1 cellular context compared by ENCODE assay signal in the genomic region with DNA sequence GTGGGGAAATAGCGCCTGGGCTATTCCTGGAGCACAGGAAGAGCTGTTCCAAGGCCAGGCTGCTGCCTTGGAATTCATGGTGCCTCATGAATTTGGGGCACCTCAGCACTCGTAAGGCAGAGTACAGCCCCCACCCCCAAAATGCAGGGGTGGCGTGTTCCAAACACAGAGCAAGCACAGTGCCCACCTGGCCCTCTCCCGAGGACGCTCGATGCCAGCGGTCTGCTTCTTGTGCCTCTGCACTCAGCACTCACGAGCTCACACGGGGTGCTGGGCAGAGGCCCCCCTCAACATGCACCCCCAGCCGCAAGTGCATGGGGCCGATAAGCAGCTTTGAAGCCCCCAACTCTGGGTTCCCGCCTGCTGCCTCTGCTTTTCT.
TF ChIP-seq lines count a peak whose summit lies in the region.

No MANE protein-coding gene starts in this region.

TF ChIP-seq in IMR-90, 13 proteins besides CTCF, POLR2A, EP300 and RAD21:
- TF ChIP-seq RCOR1 (IDR thresholded peaks at IDR 0.05; ENCODE audit: insufficient replicate concordance, low read length) = no peak
- no peak for TF ChIP-seq NFE2L2 (IDR thresholded peaks at IDR 0.05; ENCODE audit: low read depth, low read length)
- no peak for TF ChIP-seq BHLHE40 (IDR thresholded peaks at IDR 0.05; ENCODE audit: low read depth, low read length)
- no peak for TF ChIP-seq MXI1 (IDR thresholded peaks at IDR 0.05; ENCODE audit: borderline replicate concordance, low read depth, low read length)
- no peak for TF ChIP-seq CHD1 (IDR thresholded peaks at IDR 0.05; ENCODE audit: low read depth, low read length)
- TF ChIP-seq, protein P1, sequence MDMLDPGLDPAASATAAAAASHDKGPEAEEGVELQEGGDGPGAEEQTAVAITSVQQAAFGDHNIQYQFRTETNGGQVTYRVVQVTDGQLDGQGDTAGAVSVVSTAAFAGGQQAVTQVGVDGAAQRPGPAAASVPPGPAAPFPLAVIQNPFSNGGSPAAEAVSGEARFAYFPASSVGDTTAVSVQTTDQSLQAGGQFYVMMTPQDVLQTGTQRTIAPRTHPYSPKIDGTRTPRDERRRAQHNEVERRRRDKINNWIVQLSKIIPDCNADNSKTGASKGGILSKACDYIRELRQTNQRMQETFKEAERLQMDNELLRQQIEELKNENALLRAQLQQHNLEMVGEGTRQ (IDR thresholded peaks at IDR 0.05; ENCODE audit: low read depth, low read length) = no peak
- TF ChIP-seq SMC3 (IDR thresholded peaks at IDR 0.05; ENCODE audit: low read depth, low read length) = no peak
- TF ChIP-seq, protein P2, sequence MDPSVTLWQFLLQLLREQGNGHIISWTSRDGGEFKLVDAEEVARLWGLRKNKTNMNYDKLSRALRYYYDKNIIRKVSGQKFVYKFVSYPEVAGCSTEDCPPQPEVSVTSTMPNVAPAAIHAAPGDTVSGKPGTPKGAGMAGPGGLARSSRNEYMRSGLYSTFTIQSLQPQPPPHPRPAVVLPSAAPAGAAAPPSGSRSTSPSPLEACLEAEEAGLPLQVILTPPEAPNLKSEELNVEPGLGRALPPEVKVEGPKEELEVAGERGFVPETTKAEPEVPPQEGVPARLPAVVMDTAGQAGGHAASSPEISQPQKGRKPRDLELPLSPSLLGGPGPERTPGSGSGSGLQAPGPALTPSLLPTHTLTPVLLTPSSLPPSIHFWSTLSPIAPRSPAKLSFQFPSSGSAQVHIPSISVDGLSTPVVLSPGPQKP (IDR thresholded peaks at IDR 0.05; ENCODE audit: borderline replicate concordance, low read depth, low read length) = no peak
- no peak for TF ChIP-seq FOS (IDR thresholded peaks at IDR 0.05; ENCODE audit: low read depth, low read length)
- no peak for TF ChIP-seq CEBPB (IDR thresholded peaks at IDR 0.05; ENCODE audit: low read depth, low read length)
- TF ChIP-seq RFX5 (IDR thresholded peaks at IDR 0.05; ENCODE audit: low read depth, low read length) = no peak
- TF ChIP-seq MAFK (IDR thresholded peaks at IDR 0.05; ENCODE audit: low read depth, low read length) = no peak
- TF ChIP-seq MAZ (IDR thresholded peaks at IDR 0.05; ENCODE audit: borderline replicate concordance, low read depth, low read length) = no peak
